In genomic region chr6:116680880-116681672, GRCh38 we compare ENCODE assay signal across 1 cellular context.
TF ChIP-seq lines count a peak whose summit lies in the region.

KPNA5 (plus strand) TSS chr6:116681211; CDS start chr6:116681335, 124 bp downstream.

TF ChIP-seq in HepG2, 621 proteins besides CTCF, POLR2A, EP300 and RAD21 (continued from another document):
- TF ChIP-seq HDAC2 (CRISPR knock-in tag; IDR thresholded peaks at IDR 0.05) (peak; percentile 87), ZNF138 (CRISPR knock-in tag; IDR thresholded peaks at IDR 0.05; ENCODE audit: low read depth) (peak; percentile 87; the same call in 1 of the 2 replicates), ZNF7 (CRISPR knock-in tag; IDR thresholded peaks at IDR 0.05) (no peak), MNT (IDR thresholded peaks at IDR 0.05) (no peak), ZNF256 (CRISPR knock-in tag; conservative IDR thresholded peaks at IDR 0.05) (peak; percentile 72; the same call in 1 of the 2 replicates), SMAD1 (CRISPR knock-in tag; IDR thresholded peaks at IDR 0.05; ENCODE audit: borderline replicate concordance, low read depth) (peak; percentile 89; the same call in 1 of the 2 replicates), BCL6 (CRISPR knock-in tag; IDR thresholded peaks at IDR 0.05) (peak; percentile 56), ZNF850 (CRISPR knock-in tag; conservative IDR thresholded peaks at IDR 0.05) (no peak), ZNF318 (CRISPR knock-in tag; IDR thresholded peaks at IDR 0.05) (peak; percentile 58; the same call in 1 of the 2 replicates), ZBTB33 (CRISPR knock-in tag; IDR thresholded peaks at IDR 0.05) (peak; percentile 6; the same call in 1 of the 2 replicates), ZNF468 (CRISPR knock-in tag; IDR thresholded peaks at IDR 0.05) (peak; percentile 66; the same call in 1 of the 2 replicates), ZNF746 (CRISPR knock-in tag; IDR thresholded peaks at IDR 0.05) (no peak), SNRNP70 (IDR thresholded peaks at IDR 0.05; ENCODE audit: low read depth, low read length) (no peak), CCAR2 (optimal IDR thresholded peaks at IDR 0.05; ENCODE audit: low read depth, low read length) (no peak), ZNF781 (CRISPR knock-in tag; IDR thresholded peaks at IDR 0.05; ENCODE audit: borderline replicate concordance, not compliant biosample characterization) (no peak), MBNL3 (CRISPR knock-in tag; conservative IDR thresholded peaks at IDR 0.05) (no peak), SMAD3 (CRISPR knock-in tag; IDR thresholded peaks at IDR 0.05) (peak; percentile 63; the same call in 1 of the 2 replicates), KAT8 (CRISPR knock-in tag; IDR thresholded peaks at IDR 0.05) (peak; percentile 93), HMG20A (CRISPR knock-in tag; IDR thresholded peaks at IDR 0.05; ENCODE audit: borderline replicate concordance) (peak; percentile 34; the same call in 1 of the 2 replicates), SIX4 (CRISPR knock-in tag; IDR thresholded peaks at IDR 0.05) (no peak), BRD4 (CRISPR knock-in tag; IDR thresholded peaks at IDR 0.05) (peak; percentile 90; the same call in 1 of the 2 replicates), NFRKB (IDR thresholded peaks at IDR 0.05) (peak; percentile 65; the same call in 1 of the 2 replicates), PLRG1 (conservative IDR thresholded peaks at IDR 0.05) (no peak), ZNF550 (CRISPR knock-in tag; IDR thresholded peaks at IDR 0.05; ENCODE audit: borderline replicate concordance) (no peak), ZNF672 (CRISPR knock-in tag; IDR thresholded peaks at IDR 0.05) (peak; percentile 9; the same call in 1 of the 2 replicates), ZNF691 (CRISPR knock-in tag; IDR thresholded peaks at IDR 0.05; ENCODE audit: borderline replicate concordance, low read depth) (peak; percentile 87; the same call in 1 of the 2 replicates), RNF219 (CRISPR knock-in tag; IDR thresholded peaks at IDR 0.05) (0 out of 2 replicates have a peak, but pooled peaks have one; percentile 36), ZNF350 (CRISPR knock-in tag; IDR thresholded peaks at IDR 0.05; ENCODE audit: borderline replicate concordance, low read depth) (peak; percentile 79; the same call in 1 of the 2 replicates), POGK (CRISPR knock-in tag; conservative IDR thresholded peaks at IDR 0.05) (peak; percentile 93), PPARG (CRISPR knock-in tag; conservative IDR thresholded peaks at IDR 0.05) (no peak), HINFP (CRISPR knock-in tag; IDR thresholded peaks at IDR 0.05; ENCODE audit: low read depth) (peak; percentile 86; the same call in 1 of the 2 replicates), ZNF703 (CRISPR knock-in tag; IDR thresholded peaks at IDR 0.05; ENCODE audit: borderline replicate concordance) (no peak), SAP130 (CRISPR knock-in tag; IDR thresholded peaks at IDR 0.05; ENCODE audit: low read depth) (peak; percentile 86)
- TF ChIP-seq, protein P1, sequence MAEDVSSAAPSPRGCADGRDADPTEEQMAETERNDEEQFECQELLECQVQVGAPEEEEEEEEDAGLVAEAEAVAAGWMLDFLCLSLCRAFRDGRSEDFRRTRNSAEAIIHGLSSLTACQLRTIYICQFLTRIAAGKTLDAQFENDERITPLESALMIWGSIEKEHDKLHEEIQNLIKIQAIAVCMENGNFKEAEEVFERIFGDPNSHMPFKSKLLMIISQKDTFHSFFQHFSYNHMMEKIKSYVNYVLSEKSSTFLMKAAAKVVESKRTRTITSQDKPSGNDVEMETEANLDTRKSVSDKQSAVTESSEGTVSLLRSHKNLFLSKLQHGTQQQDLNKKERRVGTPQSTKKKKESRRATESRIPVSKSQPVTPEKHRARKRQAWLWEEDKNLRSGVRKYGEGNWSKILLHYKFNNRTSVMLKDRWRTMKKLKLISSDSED (CRISPR knock-in tag; IDR thresholded peaks at IDR 0.05), result no peak
